In genomic region chr12:82383930-82384513, GRCh38 we compare ENCODE assay signal across 8 cellular contexts. TPM values are rescaled to one million over a fixed set of nuclear protein-coding genes. Genes with fewer than 3 reads are reported as not detected.
DNase-seq lines count a peak whose midpoint lies in the region; ATAC-seq and TF ChIP-seq lines count a peak whose summit lies in the region.

No MANE protein-coding gene starts in this region.

- H3K4ac ChIP-seq in neuronal stem cell (ENCODE audit: low read length) = no peak overlapping the region

- TF ChIP-seq POLR2A in NB4 (IDR thresholded peaks at IDR 0.05; ENCODE audit: extremely low read depth, insufficient read length) = no peak

- H2BK12ac ChIP-seq in neuronal stem cell (ENCODE audit: low read length) = no peak overlapping the region

- no peaks in the 10 kb centered on the region for H3K36me3 ChIP-seq in neuronal stem cell (replicated peaks in 1 of 2; ENCODE audit: control insufficient read depth in 2 of 2, insufficient read depth in 2 of 2, low read length in 2 of 2)

- peak; percentile 50 for TF ChIP-seq CTCF in AG09309 (IDR thresholded peaks at IDR 0.05; ENCODE audit: control insufficient read depth, insufficient read depth, low read depth, low read length, missing control alignments)
- peak; percentile 27 for TF ChIP-seq CTCF in NB4 (IDR thresholded peaks at IDR 0.05; ENCODE audit: low read depth, low read length)
- TF ChIP-seq CTCF in cardiac fibroblast (IDR thresholded peaks at IDR 0.05; ENCODE audit: low read depth, low read length) = peak; percentile 45
- TF ChIP-seq CTCF in retinal pigment epithelial cell (conservative IDR thresholded peaks at IDR 0.05; ENCODE audit: low read depth, low read length) = peak; percentile 67

- no peak overlapping the region for H4K8ac ChIP-seq in neuronal stem cell (ENCODE audit: low read depth, low read length)

- DNase-seq in AG09309 (ENCODE audit: low read depth) (no peak), NB4 (ENCODE audit: low read depth) (peak; percentile 36), cardiac fibroblast (ENCODE audit: low read depth in 2 of 2) (peak; percentile 58 to 60), retinal pigment epithelial cell (ENCODE audit: low read depth) (peak; percentile 10), neuronal stem cell (ENCODE audit: low spot score) (no peak)

- no peak overlapping the region for H2AFZ ChIP-seq in neuronal stem cell (ENCODE audit: low read length)

- no peak overlapping the region for H2BK5ac ChIP-seq in neuronal stem cell (ENCODE audit: low read length)

- no peak overlapping the region for H3K4me3 ChIP-seq in AG09309 (ENCODE audit: control insufficient read depth, low read depth, low read length)
- H3K4me3 ChIP-seq in NB4 (ENCODE audit: low read depth, low read length) = no peak overlapping the region
- no peak overlapping the region for H3K4me3 ChIP-seq in cardiac fibroblast (replicated peaks in 1 of 2; ENCODE audit: low read depth in 2 of 2, low read length in 2 of 2)
- no peak overlapping the region for H3K4me3 ChIP-seq in retinal pigment epithelial cell (ENCODE audit: low read length)
- no peak overlapping the region for H3K4me3 ChIP-seq in neuronal stem cell (ENCODE audit: low read length in 2 of 2)

- H3K79me1 ChIP-seq in neuronal stem cell (ENCODE audit: low read depth, low read length) = no peaks in the 10 kb centered on the region

- no peaks in the 10 kb centered on the region for H3K9me3 ChIP-seq in neuronal stem cell (replicated peaks in 1 of 2; ENCODE audit: control insufficient read depth in 2 of 2, insufficient read depth in 1 of 2, low read depth in 1 of 2, low read length in 2 of 2)

- peak; percentile 68 for ATAC-seq in GM18907 (IDR thresholded peaks at IDR 0.05; ENCODE audit: unreplicated experiment)
- no peak for ATAC-seq in GM21528 (IDR thresholded peaks at IDR 0.05; ENCODE audit: low FRiP score, unreplicated experiment)
- no peak for ATAC-seq in GM21515 (IDR thresholded peaks at IDR 0.05; ENCODE audit: unreplicated experiment)

- H3K4me1 ChIP-seq in neuronal stem cell (ENCODE audit: control insufficient read depth in 2 of 2, insufficient read depth in 1 of 2, low read depth in 1 of 2, low read length in 2 of 2) = no peaks in the 10 kb centered on the region

- no peak overlapping the region for H2BK120ac ChIP-seq in neuronal stem cell (ENCODE audit: low read depth, low read length)

- no peak overlapping the region for H3K23ac ChIP-seq in neuronal stem cell (ENCODE audit: low read depth, low read length, poor library complexity)

- WGBS in neuronal stem cell (ENCODE audit: extremely low coverage in 2 of 2, insufficient read length in 2 of 2, insufficient replicate concordance in 1 of 2), 2 donors = no CpG with 5 or more reads among the region's 2 CpGs

- no peak overlapping the region for H3K14ac ChIP-seq in neuronal stem cell (ENCODE audit: low read length)

- H3K4me2 ChIP-seq in neuronal stem cell (ENCODE audit: insufficient read depth, low read length, poor library complexity, severe bottlenecking) = no peak overlapping the region

- no peak overlapping the region for H2AK5ac ChIP-seq in neuronal stem cell (ENCODE audit: low read depth, low read length)

- no peak overlapping the region for H2BK15ac ChIP-seq in neuronal stem cell (ENCODE audit: low read length)

- H3K9ac ChIP-seq in neuronal stem cell (ENCODE audit: low read depth, low read length, poor library complexity) = no peak overlapping the region

- no peak overlapping the region for H3K27ac ChIP-seq in neuronal stem cell (replicated peaks; ENCODE audit: low read length)

- H3K27me3 ChIP-seq in neuronal stem cell (ENCODE audit: control insufficient read depth in 3 of 3, insufficient read depth in 3 of 3, low read depth in 1 of 3, low read length in 3 of 3) = no peaks in the 10 kb centered on the region

- H3K18ac ChIP-seq in neuronal stem cell (ENCODE audit: low read length) = no peak overlapping the region

- no peak overlapping the region for H4K91ac ChIP-seq in neuronal stem cell (ENCODE audit: low read depth, low read length, poor library complexity)

RNA-seq across cellular contexts. Expression of gene METTL25, which starts 25.7 kb away (rescaled TPM):
- polyA plus RNA-seq in neuronal stem cell (2013, experiment 1 of 2) = 4.7 TPM
- polyA plus RNA-seq in neuronal stem cell (2013, experiment 2 of 2) = 4.7 TPM

RNA-seq across cellular contexts. Expression of gene CCDC59, which starts 25.8 kb away (rescaled TPM):
- 101 TPM for polyA plus RNA-seq in neuronal stem cell (2013, experiment 1 of 2)
- polyA plus RNA-seq in neuronal stem cell (2013, experiment 2 of 2) = 97.9 TPM

Comparison
In these comparisons a context has a peak if more than half of its experiments do, and no peak if none do; other contexts are left out.
1. DNase-seq: peak in NB4 (single experiment), cardiac fibroblast (2 of 2) and retinal pigment epithelial cell (single experiment); none in AG09309 (single experiment) and neuronal stem cell (single experiment).
2. Peak in every context shown above with its lines, with median percentiles within 50 percentile points of each other: CTCF ChIP-seq.